Comparison of ENCODE assay signal across 1 cellular context in genomic region chr17:50861334-50861676, GRCh38.
TF ChIP-seq lines count a peak whose summit lies in the region.

No MANE protein-coding gene starts in this region.

TF ChIP-seq in K562, 482 proteins besides CTCF, POLR2A, EP300 and RAD21:
- peak; percentile 44; the same call in 1 of the 2 replicates for TF ChIP-seq ZBTB26 (CRISPR knock-in tag; IDR thresholded peaks at IDR 0.05)
- no peak for TF ChIP-seq BDP1 (IDR thresholded peaks at IDR 0.05; ENCODE audit: insufficient read depth, insufficient read length)
- TF ChIP-seq ZNF507 (tag; conservative IDR thresholded peaks at IDR 0.05): no peak
- TF ChIP-seq IRF2 (CRISPR knock-in tag; IDR thresholded peaks at IDR 0.05): no peak
- TF ChIP-seq THRB (CRISPR knock-in tag; conservative IDR thresholded peaks at IDR 0.05): 0 out of 2 replicates have a peak, but pooled peaks have one; percentile 35
- TF ChIP-seq ZNF121 (CRISPR knock-in tag; conservative IDR thresholded peaks at IDR 0.05): no peak
- TF ChIP-seq NR2C2 (CRISPR knock-in tag; IDR thresholded peaks at IDR 0.05): no peak
- no peak for TF ChIP-seq NR2C2 (tag; IDR thresholded peaks at IDR 0.05)
- no peak for TF ChIP-seq POLR2H (tag; IDR thresholded peaks at IDR 0.05; ENCODE audit: low read depth)
- no peak for TF ChIP-seq PHF8 (IDR thresholded peaks at IDR 0.05; ENCODE audit: borderline replicate concordance, low read length)
- TF ChIP-seq MYNN (IDR thresholded peaks at IDR 0.05): no peak
- no peak for TF ChIP-seq MYNN (CRISPR knock-in tag; IDR thresholded peaks at IDR 0.05)
- no peak for TF ChIP-seq KAT8 (IDR thresholded peaks at IDR 0.05; ENCODE audit: low read depth)
- no peak for TF ChIP-seq SIX5 (IDR thresholded peaks at IDR 0.05; ENCODE audit: borderline replicate concordance in 1 of 2, insufficient read depth in 1 of 2, low read depth in 1 of 2, low read length in 2 of 2)
